Comparison of ENCODE assay signal across 1 cellular context in genomic region chr3:177731644-177732268, GRCh38.
A peak's percentile ranks its signal among the peaks of the same experiment; 100 is the strongest.
TF ChIP-seq lines count a peak whose summit lies in the region.

No MANE protein-coding gene starts in this region.

TF ChIP-seq in SK-N-SH, 30 proteins besides CTCF, POLR2A, EP300 and RAD21 (continued from another document):
- TF ChIP-seq, protein P1, sequence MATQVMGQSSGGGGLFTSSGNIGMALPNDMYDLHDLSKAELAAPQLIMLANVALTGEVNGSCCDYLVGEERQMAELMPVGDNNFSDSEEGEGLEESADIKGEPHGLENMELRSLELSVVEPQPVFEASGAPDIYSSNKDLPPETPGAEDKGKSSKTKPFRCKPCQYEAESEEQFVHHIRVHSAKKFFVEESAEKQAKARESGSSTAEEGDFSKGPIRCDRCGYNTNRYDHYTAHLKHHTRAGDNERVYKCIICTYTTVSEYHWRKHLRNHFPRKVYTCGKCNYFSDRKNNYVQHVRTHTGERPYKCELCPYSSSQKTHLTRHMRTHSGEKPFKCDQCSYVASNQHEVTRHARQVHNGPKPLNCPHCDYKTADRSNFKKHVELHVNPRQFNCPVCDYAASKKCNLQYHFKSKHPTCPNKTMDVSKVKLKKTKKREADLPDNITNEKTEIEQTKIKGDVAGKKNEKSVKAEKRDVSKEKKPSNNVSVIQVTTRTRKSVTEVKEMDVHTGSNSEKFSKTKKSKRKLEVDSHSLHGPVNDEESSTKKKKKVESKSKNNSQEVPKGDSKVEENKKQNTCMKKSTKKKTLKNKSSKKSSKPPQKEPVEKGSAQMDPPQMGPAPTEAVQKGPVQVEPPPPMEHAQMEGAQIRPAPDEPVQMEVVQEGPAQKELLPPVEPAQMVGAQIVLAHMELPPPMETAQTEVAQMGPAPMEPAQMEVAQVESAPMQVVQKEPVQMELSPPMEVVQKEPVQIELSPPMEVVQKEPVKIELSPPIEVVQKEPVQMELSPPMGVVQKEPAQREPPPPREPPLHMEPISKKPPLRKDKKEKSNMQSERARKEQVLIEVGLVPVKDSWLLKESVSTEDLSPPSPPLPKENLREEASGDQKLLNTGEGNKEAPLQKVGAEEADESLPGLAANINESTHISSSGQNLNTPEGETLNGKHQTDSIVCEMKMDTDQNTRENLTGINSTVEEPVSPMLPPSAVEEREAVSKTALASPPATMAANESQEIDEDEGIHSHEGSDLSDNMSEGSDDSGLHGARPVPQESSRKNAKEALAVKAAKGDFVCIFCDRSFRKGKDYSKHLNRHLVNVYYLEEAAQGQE (IDR thresholded peaks at IDR 0.05; ENCODE audit: low read depth, low read length) = no peak
- TF ChIP-seq SMC3 (IDR thresholded peaks at IDR 0.05; ENCODE audit: low read depth, low read length) (no peak), USF2 (IDR thresholded peaks at IDR 0.05; ENCODE audit: borderline replicate concordance, low read depth, low read length) (no peak), JUND (IDR thresholded peaks at IDR 0.05) (peak; percentile 14; the same call in 1 of the 2 replicates), NRF1 (IDR thresholded peaks at IDR 0.05; ENCODE audit: low read depth, low read length) (no peak), TEAD4 (IDR thresholded peaks at IDR 0.05; ENCODE audit: borderline replicate concordance, insufficient read depth) (0 out of 2 replicates have a peak, but pooled peaks have one; percentile 35), TAF1 (IDR thresholded peaks at IDR 0.05; ENCODE audit: borderline replicate concordance, low read depth, low read length) (no peak), TCF12 (IDR thresholded peaks at IDR 0.05) (peak; percentile 58), FOSL2 (IDR thresholded peaks at IDR 0.05; ENCODE audit: borderline replicate concordance, low read depth) (peak; percentile 50)
- TF ChIP-seq, protein P2, sequence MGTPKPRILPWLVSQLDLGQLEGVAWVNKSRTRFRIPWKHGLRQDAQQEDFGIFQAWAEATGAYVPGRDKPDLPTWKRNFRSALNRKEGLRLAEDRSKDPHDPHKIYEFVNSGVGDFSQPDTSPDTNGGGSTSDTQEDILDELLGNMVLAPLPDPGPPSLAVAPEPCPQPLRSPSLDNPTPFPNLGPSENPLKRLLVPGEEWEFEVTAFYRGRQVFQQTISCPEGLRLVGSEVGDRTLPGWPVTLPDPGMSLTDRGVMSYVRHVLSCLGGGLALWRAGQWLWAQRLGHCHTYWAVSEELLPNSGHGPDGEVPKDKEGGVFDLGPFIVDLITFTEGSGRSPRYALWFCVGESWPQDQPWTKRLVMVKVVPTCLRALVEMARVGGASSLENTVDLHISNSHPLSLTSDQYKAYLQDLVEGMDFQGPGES (IDR thresholded peaks at IDR 0.05; ENCODE audit: low read depth, low read length) = no peak
